In genomic region chr18:13680612-13681011, GRCh38 we compare ENCODE assay signal across 10 cellular contexts. TPM values are rescaled to one million over a fixed set of nuclear protein-coding genes. Genes with fewer than 3 reads are reported as not detected.
DNase-seq lines count a peak whose midpoint lies in the region; TF ChIP-seq lines count a peak whose summit lies in the region.
"Had no signal": no experiment of that assay in that cellular context is flagged by ENCODE, and none has a peak within 500 bp of the region (broad histone marks: within the 10 kb centered on the region; RNA-seq: fewer than 3 reads in every experiment).

No MANE protein-coding gene starts in this region.

- no peak for TF ChIP-seq EP300 in esophagus muscularis mucosa (IDR thresholded peaks at IDR 0.05)

- DNase-seq in MM.1S (no peak), esophagus muscularis mucosa (ENCODE audit: extremely low spot score) (no peak), osteoblast (ENCODE audit: insufficient read length, low spot score, missing footprints) (no peak), NOMO-1 treated with dmso at 0.1 percent for 144 hours (lab: John Stamatoyannopoulos, UW; ENCODE audit: unreplicated experiment) (no peak), HPDE6-E6E7 (ENCODE audit: extremely low spot score) (no peak), NCI-H2029 (lab: John Stamatoyannopoulos, UW) (no peak)
- no peak for DNase-seq in T-helper 2 cell treated with Interferon-gamma antibody and Interleukin-4, amounts not matched to agents 5 μg/mL and 100 μg/mL, for 36 hours (ENCODE audit: low spot score)

- TF ChIP-seq POLR2A in esophagus muscularis mucosa (IDR thresholded peaks at IDR 0.05; ENCODE audit: low read depth) = no peak

- no peak overlapping the region for H2AFZ ChIP-seq in MM.1S (ENCODE audit: low read length)
- no peak overlapping the region for H2AFZ ChIP-seq in osteoblast (ENCODE audit: low read length)

- H3K9ac ChIP-seq in MM.1S (ENCODE audit: low read length) = no peak overlapping the region

- H3K79me2 ChIP-seq in MM.1S (ENCODE audit: low read length) = peaks cover 62% of the 10 kb centered on the region
- H3K79me2 ChIP-seq in osteoblast (ENCODE audit: insufficient read depth, low read length) = peaks cover 33% of the 10 kb centered on the region

- no peaks in the 10 kb centered on the region for H3K9me2 ChIP-seq in MM.1S (replicated peaks; ENCODE audit: insufficient read depth, low read length)

- TF ChIP-seq CTCF in GM12873 (IDR thresholded peaks at IDR 0.05; ENCODE audit: insufficient read depth, low read depth, low read length, missing control alignments) (peak; percentile 37), MM.1S (IDR thresholded peaks at IDR 0.05; ENCODE audit: low read length) (peak; percentile 31), esophagus muscularis mucosa (IDR thresholded peaks at IDR 0.05) (peak; percentile 60 to 72 (median 67)), osteoblast (IDR thresholded peaks at IDR 0.05; ENCODE audit: extremely low read depth, low read depth, low read length) (peak; percentile 50)

- no peak overlapping the region for H3K4me3 ChIP-seq in MM.1S (ENCODE audit: low read length)
- no peak overlapping the region for H3K4me3 ChIP-seq in esophagus muscularis mucosa
- no peak overlapping the region for H3K4me3 ChIP-seq in osteoblast (ENCODE audit: insufficient read depth, low read length)

- H3K36me3 Mint-ChIP-seq in T-helper 2 cell treated with Interferon-gamma antibody and Interleukin-4, amounts not matched to agents 5 μg/mL and 100 μg/mL, for 36 hours (ENCODE audit: low read depth) = peaks cover 9% of the 10 kb centered on the region

- peaks cover 11% of the 10 kb centered on the region for H4K20me1 ChIP-seq in MM.1S (ENCODE audit: insufficient read depth, low read length)
- peaks cover 8% of the 10 kb centered on the region for H4K20me1 ChIP-seq in osteoblast (ENCODE audit: insufficient read depth, low read length)

- H3K4me2 ChIP-seq in MM.1S (ENCODE audit: low read depth, low read length) (no peak overlapping the region), osteoblast (ENCODE audit: insufficient read depth, low read length) (no peak overlapping the region)

- H3K27me3 ChIP-seq in MM.1S (replicated peaks; ENCODE audit: insufficient read depth, low read length) = no peaks in the 10 kb centered on the region
- no peaks in the 10 kb centered on the region for H3K27me3 ChIP-seq in esophagus muscularis mucosa
- no peaks in the 10 kb centered on the region for H3K27me3 ChIP-seq in osteoblast (ENCODE audit: insufficient read depth, low read length)

- intact Hi-C loops in esophagus muscularis mucosa (cut with DNase I) = no loop called here

- H3K36me3 ChIP-seq in MM.1S (replicated peaks; ENCODE audit: insufficient read depth, low read length) (no peaks in the 10 kb centered on the region; the same call in 1 of the 2 replicates), esophagus muscularis mucosa (no peaks in the 10 kb centered on the region), osteoblast (ENCODE audit: insufficient read depth, low read length) (no peaks in the 10 kb centered on the region)

- H3K27ac Mint-ChIP-seq in T-helper 2 cell treated with Interferon-gamma antibody and Interleukin-4, amounts not matched to agents 5 μg/mL and 100 μg/mL, for 36 hours = no peak overlapping the region
- H3K27ac Mint-ChIP-seq: stimulated activated naive CD8-positive, alpha-beta T cell treated with anti-CD3 and anti-CD28 coated beads, Interleukin-15, Interleukin-2, amounts not matched to agents 100 ng/mL and 50 ng/mL, for 24 hours had no signal

- no peaks in the 10 kb centered on the region for H3K27me3 Mint-ChIP-seq in T-helper 2 cell treated with Interferon-gamma antibody and Interleukin-4, amounts not matched to agents 5 μg/mL and 100 μg/mL, for 36 hours (ENCODE audit: low read depth)
- H3K27me3 Mint-ChIP-seq: naive thymus-derived CD4-positive, alpha-beta T cell; stimulated activated naive CD8-positive, alpha-beta T cell treated with anti-CD3 and anti-CD28 coated beads, Interleukin-15, Interleukin-2, amounts not matched to agents 100 ng/mL and 50 ng/mL, for 24 hours had no signal

- H3K9me3 Mint-ChIP-seq in T-helper 2 cell treated with Interferon-gamma antibody and Interleukin-4, amounts not matched to agents 5 μg/mL and 100 μg/mL, for 36 hours = no peaks in the 10 kb centered on the region
- H3K9me3 Mint-ChIP-seq: stimulated activated naive CD8-positive, alpha-beta T cell treated with anti-CD3 and anti-CD28 coated beads, Interleukin-15, Interleukin-2, amounts not matched to agents 100 ng/mL and 50 ng/mL, for 24 hours had no signal

- no peaks in the 10 kb centered on the region for H3K4me1 ChIP-seq in MM.1S (ENCODE audit: low read length)
- peaks cover 7 to 32% (median 24%) of the 10 kb centered on the region in 4 donors for H3K4me1 ChIP-seq in esophagus muscularis mucosa
- no peaks in the 10 kb centered on the region for H3K4me1 ChIP-seq in osteoblast (ENCODE audit: insufficient read depth, low read length)

- no peaks in the 10 kb centered on the region for H3F3A ChIP-seq in MM.1S (ENCODE audit: insufficient read depth, low read length)

- no peak overlapping the region for H3K4me3 Mint-ChIP-seq in T-helper 2 cell treated with Interferon-gamma antibody and Interleukin-4, amounts not matched to agents 5 μg/mL and 100 μg/mL, for 36 hours
- H3K4me3 Mint-ChIP-seq: naive thymus-derived CD4-positive, alpha-beta T cell; stimulated activated naive CD8-positive, alpha-beta T cell treated with anti-CD3 and anti-CD28 coated beads, Interleukin-15, Interleukin-2, amounts not matched to agents 100 ng/mL and 50 ng/mL, for 24 hours had no signal

- no peaks in the 10 kb centered on the region for H3K9me3 ChIP-seq in MM.1S (replicated peaks; ENCODE audit: insufficient read depth, low read length)
- no peaks in the 10 kb centered on the region for H3K9me3 ChIP-seq in esophagus muscularis mucosa
- H3K9me3 ChIP-seq in osteoblast (ENCODE audit: low read depth, low read length) = no peaks in the 10 kb centered on the region

- H3K4me1 Mint-ChIP-seq in T-helper 2 cell treated with Interferon-gamma antibody and Interleukin-4, amounts not matched to agents 5 μg/mL and 100 μg/mL, for 36 hours (ENCODE audit: low read depth) = peaks cover 9% of the 10 kb centered on the region

- H3K27ac ChIP-seq in MM.1S (ENCODE audit: low read length) = no peak overlapping the region
- H3K27ac ChIP-seq in esophagus muscularis mucosa (replicated peaks in 1 of 4) = peak overlapping the region in 2 of 4 donors; percentile 2 to 31
- H3K27ac ChIP-seq in osteoblast (ENCODE audit: low read depth, low read length) = no peak overlapping the region

- 54% methylated on average over 5 of the region's 5 CpGs for WGBS in esophagus muscularis mucosa

RNA-seq across cellular contexts. Expression of gene FAM210A, which starts 45.7 kb away (rescaled TPM):
- 10 to 100 TPM; 10.4 to 22.4 (median 17.4) TPM for total RNA-seq in esophagus muscularis mucosa
- total RNA-seq in osteoblast = 18.0 and 24.6 TPM in 2 replicates

RNA-seq across cellular contexts. Expression of gene RNMT, which starts 45.9 kb away (rescaled TPM):
- total RNA-seq in esophagus muscularis mucosa (10 to 100 TPM; 14.1 to 23.7 (median 19.8) TPM), osteoblast (35.7 and 35.8 TPM in 2 replicates)
